ENCODE assay signal across 10 cellular contexts in genomic region chr2:88053301-88053700, GRCh38. TPM values are rescaled to one million over a fixed set of nuclear protein-coding genes. Genes with fewer than 3 reads are reported as not detected.
DNase-seq lines count a peak whose midpoint lies in the region; ATAC-seq, FAIRE-seq and TF ChIP-seq lines count a peak whose summit lies in the region.
"Had no signal": no experiment of that assay in that cellular context is flagged by ENCODE, and none has a peak within 500 bp of the region (broad histone marks: within the 10 kb centered on the region; RNA-seq: fewer than 3 reads in every experiment).

No MANE protein-coding gene starts in this region.

- POLR2A ChIA-PET in CD8-positive, alpha-beta T cell (lab: Charles Lee): no interaction called here

- no peak overlapping the region for H3K27ac ChIP-seq in CD8-positive, alpha-beta T cell (ENCODE audit: low read depth, low read length)

- no peaks in the 10 kb centered on the region for H3K9me3 ChIP-seq in CD8-positive, alpha-beta T cell (ENCODE audit: low read length)

- TF ChIP-seq CTCF in CD8-positive, alpha-beta T cell (IDR thresholded peaks at IDR 0.05): no peak
- TF ChIP-seq CTCF in epithelial cell of proximal tubule (conservative IDR thresholded peaks at IDR 0.05; ENCODE audit: low read depth, low read length) (no peak), progenitor cell of endocrine pancreas (IDR thresholded peaks at IDR 0.05; ENCODE audit: unreplicated experiment) (no peak)

- no peaks in the 10 kb centered on the region for H3K9me3 Mint-ChIP-seq in CD8-positive, alpha-beta T cell
- H3K9me3 Mint-ChIP-seq in progenitor cell of endocrine pancreas (ENCODE audit: low read depth): no peaks in the 10 kb centered on the region

- ATAC-seq in CD8-positive, alpha-beta T cell: no peak

- H3K4me1 ChIP-seq in CD8-positive, alpha-beta T cell (ENCODE audit: insufficient read depth, low read length): peaks cover 23% of the 10 kb centered on the region

- H3K4me3 Mint-ChIP-seq in CD8-positive, alpha-beta T cell: peak overlapping the region; percentile 96
- peak overlapping the region; percentile 3 for H3K4me3 Mint-ChIP-seq in progenitor cell of endocrine pancreas (ENCODE audit: low read depth)

- H3K36me3 ChIP-seq in CD8-positive, alpha-beta T cell (ENCODE audit: insufficient read depth, low read length): no peaks in the 10 kb centered on the region

- H3K4me1 Mint-ChIP-seq in CD8-positive, alpha-beta T cell (ENCODE audit: low read depth): peaks cover 66% of the 10 kb centered on the region
- peaks cover 27% of the 10 kb centered on the region for H3K4me1 Mint-ChIP-seq in progenitor cell of endocrine pancreas (ENCODE audit: low read depth)

- no peak for FAIRE-seq in GM12892 (lab: Jason Lieb, UNC)

- TF ChIP-seq POLR2A in GM12892 (IDR thresholded peaks at IDR 0.05; ENCODE audit: low read depth, low read length): no peak

- no peak for DNase-seq in CD8-positive, alpha-beta T cell
- peak; percentile 13 for DNase-seq in OCI-M1 (lab: John Stamatoyannopoulos, UW)
- no peak for DNase-seq in epithelial cell of proximal tubule (ENCODE audit: low read depth)
- DNase-seq in progenitor cell of endocrine pancreas (ENCODE audit: low spot score, unreplicated experiment): no peak
- DNase-seq in ACHN: no peak
- no peak for DNase-seq in stimulated activated CD4-positive, alpha-beta T cell treated with anti-CD3 and anti-CD28 coated beads, Interleukin-4, amount 100 ng/mL, for 24 hours
- DNase-seq in central memory CD4-positive, alpha-beta T cell: no peak
- DNase-seq in GM12892 (ENCODE audit: insufficient read length): no peak
- DNase-seq: NCI-H748 treated with DMSO at 0.1 percent for 48 hours; stimulated activated CD4-positive, alpha-beta T cell treated with anti-CD3 and anti-CD28 coated beads, Interleukin-4, amount 100 ng/mL, for 1 hour had no signal

- H3K27me3 ChIP-seq in CD8-positive, alpha-beta T cell (ENCODE audit: insufficient read depth, low read length): no peaks in the 10 kb centered on the region

- CTCF ChIA-PET in CD8-positive, alpha-beta T cell (lab: Charles Lee): no interaction called here

- peaks cover 25% of the 10 kb centered on the region for H3K36me3 Mint-ChIP-seq in CD8-positive, alpha-beta T cell
- peaks cover 1% of the 10 kb centered on the region for H3K36me3 Mint-ChIP-seq in progenitor cell of endocrine pancreas (ENCODE audit: insufficient read depth)

- peak overlapping the region; percentile 98 for H3K27ac Mint-ChIP-seq in CD8-positive, alpha-beta T cell
- H3K27ac Mint-ChIP-seq in progenitor cell of endocrine pancreas: no peak overlapping the region

- intact Hi-C loops in CD8-positive, alpha-beta T cell (cut with DNase I, micrococcal nuclease): loop anchor here (10.0 kb wide), 3 partner anchors 642 to 1948 kb away; partner anchors contain the start of genes KDM3A (in 1 of the 2), POLR1A (in 1 of the 2), PTCD3 (in 1 of the 2) and RPIA (in 1 of the 2)

- in situ Hi-C loops in ACHN (cut with HindIII; ENCODE audit: low pct_ligation_motif_present, low pct_unique_long_range_greater_than_20kb, low sequenced_read_pairs): no loop called here

- no peaks in the 10 kb centered on the region for H3K27me3 Mint-ChIP-seq in CD8-positive, alpha-beta T cell (ENCODE audit: low read depth)
- no peaks in the 10 kb centered on the region for H3K27me3 Mint-ChIP-seq in progenitor cell of endocrine pancreas

- H3K4me3 ChIP-seq in CD8-positive, alpha-beta T cell (ENCODE audit: low read depth, low read length): no peak overlapping the region
- peak overlapping the region; percentile 91 for H3K4me3 ChIP-seq in epithelial cell of proximal tubule (ENCODE audit: low read depth, low read length)

RNA-seq across cellular contexts. Expression of gene KRCC1, which starts 2.3 kb away (rescaled TPM):
- total RNA-seq in CD8-positive, alpha-beta T cell: 1 to 10 TPM; 3.1 to 3.6 TPM
- total RNA-seq in epithelial cell of proximal tubule (17.3 and 24.1 TPM in 2 replicates), progenitor cell of endocrine pancreas (16.2 and 16.7 TPM in 2 replicates)
- polyA plus RNA-seq in GM12892 (2012; ENCODE audit: missing spikeins): 24.9 TPM

RNA-seq across cellular contexts. Expression of gene SMYD1, which starts 14.3 kb away (rescaled TPM):
- total RNA-seq in CD8-positive, alpha-beta T cell: not detected
- total RNA-seq in epithelial cell of proximal tubule (not detected in 2 replicates), progenitor cell of endocrine pancreas (not detected in 2 replicates)
- polyA plus RNA-seq in GM12892 (2012; ENCODE audit: missing spikeins): not detected

RNA-seq across cellular contexts. Expression of gene RNU2-63P, which starts 37.0 kb away (rescaled TPM):
- 1 to 10 TPM; 4.4 to 9.1 TPM for total RNA-seq in CD8-positive, alpha-beta T cell
- total RNA-seq in epithelial cell of proximal tubule (not detected in 2 replicates), progenitor cell of endocrine pancreas (2.8 TPM in 1 of 2 replicates, not detected in the other)
- polyA plus RNA-seq in GM12892 (2012; ENCODE audit: missing spikeins): 21.0 TPM
